Comparison of ENCODE assay signal across 12 cellular contexts in the genomic region with DNA sequence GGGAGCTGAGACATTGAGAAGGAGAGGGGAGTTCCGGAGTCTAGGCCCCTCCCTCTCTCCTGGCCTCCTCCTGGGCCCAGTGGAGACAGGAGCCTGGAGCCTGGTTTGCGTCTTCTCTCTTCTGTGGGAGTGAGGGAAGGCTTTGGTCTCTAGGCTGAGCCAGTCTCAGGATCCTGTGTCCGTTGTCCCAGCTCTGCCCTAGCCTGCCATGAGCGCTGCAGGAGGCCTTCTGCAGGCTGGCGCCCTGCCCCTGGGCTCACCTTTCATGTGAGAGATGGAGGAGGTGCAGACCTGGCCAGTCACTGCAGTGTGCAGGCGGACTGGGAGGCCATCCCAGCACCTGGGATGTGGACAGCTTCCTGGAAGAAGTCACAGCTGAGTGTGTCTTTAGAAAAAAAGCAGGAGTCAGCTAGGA. TPM values are rescaled to one million over a fixed set of nuclear protein-coding genes. Genes with fewer than 3 reads are reported as not detected.
DNase-seq lines count a peak whose midpoint lies in the region; ATAC-seq, FAIRE-seq and TF ChIP-seq lines count a peak whose summit lies in the region.
"Had no signal": no experiment of that assay in that cellular context is flagged by ENCODE, and none has a peak within 500 bp of the region (broad histone marks: within the 10 kb centered on the region; RNA-seq: fewer than 3 reads in every experiment).

No MANE protein-coding gene starts in this region.

- H3K56ac ChIP-seq in H1 (replicated peaks; ENCODE audit: insufficient read length, low read depth, low read length), result no peak overlapping the region

- no peak overlapping the region for H2AK5ac ChIP-seq in H1 (ENCODE audit: low read depth, low read length)

- no peaks in the 10 kb centered on the region for H3K27me3 Mint-ChIP-seq in activated CD8-positive, alpha-beta T cell treated with anti-CD3 and anti-CD28 coated beads, Interleukin-2, amount 10 ng/mL, durations not matched to agents 7 days and 5 days (ENCODE audit: low read depth)
- H3K27me3 Mint-ChIP-seq: activated naive CD8-positive, alpha-beta T cell treated with anti-CD3 and anti-CD28 coated beads for 36 hours had no signal

- H3K27me3 ChIP-seq in left ventricle myocardium inferior (ENCODE audit: low read depth), result no peaks in the 10 kb centered on the region
- H3K27me3 ChIP-seq in right atrium auricular region, result no peaks in the 10 kb centered on the region
- H3K27me3 ChIP-seq in H1 (replicated peaks in 1 of 4; ENCODE audit: control insufficient read depth in 3 of 4, extremely low read depth in 1 of 4, insufficient read depth in 3 of 4, low read length in 3 of 4), result no peaks in the 10 kb centered on the region
- H3K27me3 ChIP-seq in upper lobe of right lung, result no peaks in the 10 kb centered on the region

- H3K79me2 ChIP-seq in H1 (ENCODE audit: control insufficient read depth in 1 of 2, insufficient read depth in 2 of 2, low read length in 2 of 2), result peaks cover 9 to 94% of the 10 kb centered on the region in 2 experiments

- no peak overlapping the region for H3K14ac ChIP-seq in H1 (ENCODE audit: insufficient read length)

- no peak for FAIRE-seq in H1 (lab: Jason Lieb, UNC)
- FAIRE-seq: colon had no signal

- POLR2A ChIA-PET in H1 (lab: Charles Lee; ENCODE audit: partially characterized antibody), result interaction anchor here (0.6 to 10.4 kb wide), 4 partner anchors 8 to 45 kb away, joined by 3 to 100 read pairs (median 10); partner anchors contain the start of gene IMPA2
- POLR2A ChIA-PET in activated CD8-positive, alpha-beta T cell treated with anti-CD3 and anti-CD28 coated beads, Interleukin-2, amount 10 ng/mL, durations not matched to agents 7 days and 5 days (lab: Charles Lee), result interaction anchor here (1.5 kb wide), 1 partner anchor 8 kb away, joined by 4 read pairs; the partner anchor contains the start of gene IMPA2

- no peak overlapping the region for H3K18ac ChIP-seq in H1 (ENCODE audit: extremely low read depth, low read length)

- no peak overlapping the region for H2BK20ac ChIP-seq in H1 (ENCODE audit: low read length)

- no peaks in the 10 kb centered on the region for H3K23me2 ChIP-seq in H1 (ENCODE audit: low read depth, low read length)

- no peak overlapping the region; the same call in 1 of the 2 replicates for H4K8ac ChIP-seq in H1 (ENCODE audit: extremely low read depth, insufficient read depth, low read length)

- H3K4ac ChIP-seq in H1 (replicated peaks; ENCODE audit: insufficient read length, low read depth, low read length), result no peak overlapping the region

- H3K4me3 ChIP-seq in left ventricle myocardium inferior, result no peak overlapping the region
- no peak overlapping the region for H3K4me3 ChIP-seq in right atrium auricular region
- H3K4me3 ChIP-seq in H1 (ENCODE audit: extremely low read depth in 1 of 4, insufficient read depth in 2 of 4, low read depth in 3 of 4, low read length in 4 of 4), result no peak overlapping the region
- no peak overlapping the region for H3K4me3 ChIP-seq in mucosa of descending colon
- H3K4me3 ChIP-seq in upper lobe of right lung, result no peak overlapping the region

- no peak for TF ChIP-seq EP300 in H1 (IDR thresholded peaks at IDR 0.05; ENCODE audit: borderline replicate concordance in 1 of 2, low read depth in 2 of 2, low read length in 2 of 2)

- H3K36me3 Mint-ChIP-seq in activated CD8-positive, alpha-beta T cell treated with anti-CD3 and anti-CD28 coated beads, Interleukin-2, amount 10 ng/mL, durations not matched to agents 7 days and 5 days (ENCODE audit: low read depth), result no peaks in the 10 kb centered on the region
- H3K36me3 Mint-ChIP-seq: activated naive CD8-positive, alpha-beta T cell treated with anti-CD3 and anti-CD28 coated beads for 36 hours had no signal

- H4K20me1 ChIP-seq in H1 (replicated peaks in 1 of 2; ENCODE audit: control insufficient read depth in 1 of 2, insufficient read depth in 2 of 2, low read length in 2 of 2), result peaks cover 23 to 42% of the 10 kb centered on the region in 2 experiments

- no peaks in the 10 kb centered on the region for H3K9me3 Mint-ChIP-seq in activated CD8-positive, alpha-beta T cell treated with anti-CD3 and anti-CD28 coated beads, Interleukin-2, amount 10 ng/mL, durations not matched to agents 7 days and 5 days (ENCODE audit: insufficient read depth)
- H3K9me3 Mint-ChIP-seq: activated naive CD8-positive, alpha-beta T cell treated with anti-CD3 and anti-CD28 coated beads for 36 hours had no signal

- no peak overlapping the region for H2BK12ac ChIP-seq in H1 (ENCODE audit: low read depth, low read length)

- peak overlapping the region; percentile 10 for H4K5ac ChIP-seq in H1 (ENCODE audit: insufficient read length, low read depth, low read length)

- CTCF ChIA-PET in H1 (lab: Charles Lee; ENCODE audit: partially characterized antibody), result interaction anchor here (0.7 to 12.5 kb wide), 8 partner anchors 20 to 679 kb away, joined by 3 to 471 read pairs (median 4); no protein-coding TSS in a partner anchor
- CTCF ChIA-PET in activated CD8-positive, alpha-beta T cell treated with anti-CD3 and anti-CD28 coated beads, Interleukin-2, amount 10 ng/mL, durations not matched to agents 7 days and 5 days (lab: Charles Lee), result interaction anchor here (13.2 kb wide), 1 partner anchor 52 kb away, joined by 282 read pairs; no protein-coding TSS in a partner anchor

- H3K9me3 ChIP-seq in left ventricle myocardium inferior (replicated peaks) (no peaks in the 10 kb centered on the region), right atrium auricular region (no peaks in the 10 kb centered on the region), H1 (ENCODE audit: insufficient read depth in 2 of 2, low read depth in 1 of 2, low read length in 1 of 2) (no peaks in the 10 kb centered on the region), mucosa of descending colon (no peaks in the 10 kb centered on the region), upper lobe of right lung (no peaks in the 10 kb centered on the region)

- no peak for TF ChIP-seq RAD21 in H1 (IDR thresholded peaks at IDR 0.05 in 1 of 2, conservative IDR thresholded peaks at IDR 0.05 in 1 of 2; ENCODE audit: low read depth in 2 of 2, low read length in 2 of 2)

- H4K91ac ChIP-seq in H1 (replicated peaks; ENCODE audit: insufficient read length, low read length), result no peak overlapping the region

- H3K27ac Mint-ChIP-seq in activated CD8-positive, alpha-beta T cell treated with anti-CD3 and anti-CD28 coated beads, Interleukin-2, amount 10 ng/mL, durations not matched to agents 7 days and 5 days, result no peak overlapping the region
- H3K27ac Mint-ChIP-seq: activated naive CD8-positive, alpha-beta T cell treated with anti-CD3 and anti-CD28 coated beads for 36 hours had no signal

- H3K36me3 ChIP-seq in left ventricle myocardium inferior, result peaks cover 4% of the 10 kb centered on the region
- no peaks in the 10 kb centered on the region for H3K36me3 ChIP-seq in right atrium auricular region
- H3K36me3 ChIP-seq in H1 (ENCODE audit: control insufficient read depth in 2 of 4, insufficient read depth in 4 of 4, low read length in 3 of 4), result no peaks in the 10 kb centered on the region
- no peaks in the 10 kb centered on the region for H3K36me3 ChIP-seq in mucosa of descending colon (ENCODE audit: low read depth)
- H3K36me3 ChIP-seq in upper lobe of right lung, result no peaks in the 10 kb centered on the region

- no peak overlapping the region for H2BK120ac ChIP-seq in H1 (replicated peaks; ENCODE audit: low read depth, low read length)

- no peak overlapping the region; a peak in 1 of 4 replicates for H3K4me2 ChIP-seq in H1 (ENCODE audit: insufficient read depth in 1 of 2, low read depth in 2 of 2, low read length in 2 of 2)

- no peak overlapping the region for H3K4me3 Mint-ChIP-seq in activated CD8-positive, alpha-beta T cell treated with anti-CD3 and anti-CD28 coated beads, Interleukin-2, amount 10 ng/mL, durations not matched to agents 7 days and 5 days
- H3K4me3 Mint-ChIP-seq: activated naive CD8-positive, alpha-beta T cell treated with anti-CD3 and anti-CD28 coated beads for 36 hours had no signal

- DNase-seq in left ventricle myocardium inferior (no peak), right atrium auricular region (ENCODE audit: low spot score) (no peak), H1 (ENCODE audit: low read depth in 1 of 2, low spot score in 2 of 2) (no peak), mucosa of descending colon (peak; percentile 35 to 71 (median 46)), upper lobe of right lung (no peak)
- DNase-seq in activated CD8-positive, alpha-beta T cell treated with anti-CD3 and anti-CD28 coated beads, Interleukin-2, amount 10 ng/mL, durations not matched to agents 7 days and 5 days, result no peak
- no peak for DNase-seq in NK-92 treated with Interleukin-12 subunit alpha and Interleukin-12 subunit beta, amount 100 ng/mL, for 24 hours (lab: John Stamatoyannopoulos, UW)
- DNase-seq: activated naive CD8-positive, alpha-beta T cell treated with anti-CD3 and anti-CD28 coated beads for 36 hours; MM.1S; NCI-H524 treated with DMSO at 0.1 percent for 48 hours had no signal

- no peak overlapping the region for H2AFZ ChIP-seq in H1 (ENCODE audit: low read length)

- ATAC-seq in mucosa of descending colon (peak; percentile 40), upper lobe of right lung (peak; percentile 21), HG02678 (IDR thresholded peaks at IDR 0.05; ENCODE audit: unreplicated experiment) (no peak)
- no peak for ATAC-seq in activated CD8-positive, alpha-beta T cell treated with anti-CD3 and anti-CD28 coated beads, Interleukin-2, amount 10 ng/mL, durations not matched to agents 7 days and 5 days

- TF ChIP-seq CTCF in left ventricle myocardium inferior (IDR thresholded peaks at IDR 0.05; ENCODE audit: borderline replicate concordance) (no peak), right atrium auricular region (IDR thresholded peaks at IDR 0.05) (no peak), H1 (IDR thresholded peaks at IDR 0.05; ENCODE audit: control extremely low read depth in 1 of 3, insufficient read depth in 1 of 3, low read depth in 1 of 3, low read length in 3 of 3) (no peak), mucosa of descending colon (IDR thresholded peaks at IDR 0.05) (no peak), upper lobe of right lung (IDR thresholded peaks at IDR 0.05) (no peak)

- intact Hi-C loops in left ventricle myocardium inferior (cut with micrococcal nuclease) (no loop called here), mucosa of descending colon (cut with DNase I, micrococcal nuclease) (loop anchor here (10.0 kb wide), 1 partner anchor 55 kb away; no protein-coding TSS in a partner anchor), upper lobe of right lung (cut with DNase I) (loop anchor here (10.0 kb wide), 1 partner anchor 55 kb away; no protein-coding TSS in a partner anchor)

- H3K27ac ChIP-seq in left ventricle myocardium inferior (replicated peaks) (peak overlapping the region; percentile 86), right atrium auricular region (no peak overlapping the region), H1 (ENCODE audit: low read depth, low read length) (no peak overlapping the region), upper lobe of right lung (no peak overlapping the region)

- H3K4me1 Mint-ChIP-seq in activated CD8-positive, alpha-beta T cell treated with anti-CD3 and anti-CD28 coated beads, Interleukin-2, amount 10 ng/mL, durations not matched to agents 7 days and 5 days (ENCODE audit: low read depth), result peaks cover 4% of the 10 kb centered on the region
- H3K4me1 Mint-ChIP-seq: activated naive CD8-positive, alpha-beta T cell treated with anti-CD3 and anti-CD28 coated beads for 36 hours had no signal

- peaks cover 29% of the 10 kb centered on the region for H3K79me1 ChIP-seq in H1 (ENCODE audit: low read depth, low read length)

- TF ChIP-seq POLR2A in H1 (IDR thresholded peaks at IDR 0.05; ENCODE audit: control extremely low read depth in 1 of 2, low read depth in 2 of 2, low read length in 2 of 2), result no peak

- no peak overlapping the region for H3K9ac ChIP-seq in H1 (replicated peaks in 1 of 4; ENCODE audit: extremely low read depth in 1 of 4, low read depth in 3 of 4, low read length in 3 of 4)

- 0 out of 2 replicates have a peak overlapping the region, but pooled peaks have one; percentile 6 for H2BK5ac ChIP-seq in H1 (ENCODE audit: low read depth, low read length)

- H2BK15ac ChIP-seq in H1 (ENCODE audit: low read length), result no peak overlapping the region

- H3K23ac ChIP-seq in H1 (ENCODE audit: insufficient read length), result no peak overlapping the region

- H3K4me1 ChIP-seq in left ventricle myocardium inferior (peaks cover 74% of the 10 kb centered on the region), right atrium auricular region (peaks cover 0 to 23% of the 10 kb centered on the region in 2 donors), H1 (replicated peaks in 1 of 4; ENCODE audit: control insufficient read depth in 3 of 4, insufficient read depth in 4 of 4, low read length in 3 of 4) (peaks cover 10 to 28% (median 20%) of the 10 kb centered on the region in 4 experiments), mucosa of descending colon (ENCODE audit: low read depth) (peaks cover 17% of the 10 kb centered on the region), upper lobe of right lung (peaks cover 7% of the 10 kb centered on the region)

- WGBS in H1 (ENCODE audit: extremely low coverage in 1 of 2, insufficient coverage in 1 of 2, insufficient read length in 1 of 2, insufficient replicate concordance in 2 of 2, low coverage in 1 of 2, low lambda C conversion rate in 2 of 2, missing lambda C conversion rate in 1 of 2), 2 experiments, result 72% methylated on average over 4 of the region's 6 CpGs; no CpG with 5 or more reads in 1 of the 2 experiments

RNA-seq across cellular contexts. Expression of gene IMPA2, which starts 8.7 kb away (rescaled TPM):
- total RNA-seq in left ventricle myocardium inferior (51.5 TPM), right atrium auricular region (10 to 100 TPM; 20.2 to 22.9 TPM), mucosa of descending colon (100 to 1,000 TPM in 2 of 3 donors, 10 to 100 TPM in 1; 58.0 to 152 (median 117) TPM), upper lobe of right lung (54.6 TPM)
- 135 and 140 TPM in 2 replicates for total RNA-seq in H1 (2021; fragmentation: NEBNext Ultra II Directional; extraction: Animal tissue kit (Norgen Biotek cat#: 25700))
- 102 and 146 TPM in 2 replicates for polyA plus RNA-seq in H1 (2011; rRNA removed)
- 83.6 TPM for polyA plus RNA-seq in H1 (2011; cell fraction: cytosol; rRNA removed)
- 162 TPM for polyA plus RNA-seq in H1 (2011; cell fraction: nucleus; rRNA removed)
- 132 to 157 TPM (median 152 TPM) in 4 replicates for polyA plus RNA-seq in H1 (2012, experiment 1 of 2)
- 207 TPM for polyA plus RNA-seq in H1 (2012, experiment 2 of 2)
- polyA plus RNA-seq in H1 (2013, experiment 1 of 2), result 90.4 TPM
- 90.8 TPM for polyA plus RNA-seq in H1 (2013, experiment 2 of 2)
- polyA minus RNA-seq in H1 (2011; rRNA and poly(A)+ RNA removed), result 46.3 and 73.7 TPM in 2 replicates
- polyA minus RNA-seq in H1 (2011; cell fraction: cytosol; rRNA and poly(A)+ RNA removed), result 42.6 TPM
- 46.7 TPM for polyA minus RNA-seq in H1 (2011; cell fraction: nucleus; rRNA and poly(A)+ RNA removed)
- 10 to 100 TPM; 21.1 to 22.3 TPM for total RNA-seq in activated CD8-positive, alpha-beta T cell treated with anti-CD3 and anti-CD28 coated beads, Interleukin-2, amount 10 ng/mL, durations not matched to agents 7 days and 5 days

Comparison
In these comparisons a context has a peak if more than half of its experiments do, and no peak if none do; other contexts are left out.
1. DNase-seq: peak in mucosa of descending colon (3 of 3); none in left ventricle myocardium inferior (single experiment), right atrium auricular region (single experiment), H1 (0 of 2), upper lobe of right lung (single experiment), activated CD8-positive, alpha-beta T cell treated with anti-CD3 and anti-CD28 coated beads, Interleukin-2, amount 10 ng/mL, durations not matched to agents 7 days and 5 days (single experiment) and NK-92 treated with Interleukin-12 subunit alpha and Interleukin-12 subunit beta, amount 100 ng/mL, for 24 hours (single experiment).
2. ATAC-seq: peak in mucosa of descending colon (single experiment) and upper lobe of right lung (single experiment); none in HG02678 (single experiment) and activated CD8-positive, alpha-beta T cell treated with anti-CD3 and anti-CD28 coated beads, Interleukin-2, amount 10 ng/mL, durations not matched to agents 7 days and 5 days (single experiment).